Comparison of ENCODE assay signal across 22 cellular contexts in genomic region chr4:185697488-185697887, GRCh38.
"Had no signal": no experiment of that assay in that cellular context is flagged by ENCODE, and none has a peak within 500 bp of the region (broad histone marks: within the 10 kb centered on the region; RNA-seq: fewer than 3 reads in every experiment).

No MANE protein-coding gene starts in this region.

- ATAC-seq: HepG2 had no signal

- DNase-seq: IMR-90, Karpas-422, KG1, MG63, NCI-H1092, NCI-H1105 treated with DMSO at 0.1 percent for 48 hours, NCI-H1417 treated with DMSO at 0.1 percent for 48 hours, NCI-H146, NCI-H1694 treated with DMSO at 0.1 percent for 48 hours, NCI-H1930, NCI-H2081, NCI-H2107, NCI-H2227 treated with DMSO at 0.1 percent for 48 hours, NCI-H524, NCI-H526 treated with DMSO at 0.1 percent for 48 hours, NCI-H748 treated with DMSO at 0.1 percent for 48 hours, Right ventricle myocardium superior, RPMI8226, SIG-M5 had no signal

- H3K9me3 ChIP-seq: MG63, SJSA1 had no signal

- H3K36me3 ChIP-seq: MG63, SJSA1 had no signal

- H3K27me3 ChIP-seq: MG63, SJSA1 had no signal

- FAIRE-seq: HepG2, RCC 7860 had no signal

- H3K4me3 ChIP-seq: MG63, SJSA1 had no signal

- H3K27ac ChIP-seq: SJSA1 had no signal
